In genomic region chr9:138073808-138074207, GRCh38 we compare ENCODE assay signal across 15 cellular contexts.
"Had no signal": no experiment of that assay in that cellular context is flagged by ENCODE, and none has a peak within 500 bp of the region (broad histone marks: within the 10 kb centered on the region; RNA-seq: fewer than 3 reads in every experiment).

No MANE protein-coding gene starts in this region.

- H3K4me3 Mint-ChIP-seq: activated T-cell treated with anti-CD3 and anti-CD28 coated beads, Interleukin-2, amount 50 U/mL, for 24 hours; central memory CD8-positive, alpha-beta T cell; effector memory CD8-positive, alpha-beta T cell had no signal

- H3K79me2 ChIP-seq: parathyroid adenoma had no signal

- H3K4me3 ChIP-seq: lower lobe of right lung had no signal

- H3K27ac Mint-ChIP-seq: activated naive CD4-positive, alpha-beta T cell treated with anti-CD3 and anti-CD28 coated beads, Interleukin-2, amount 50 U/mL, for 72 hours; activated T-cell treated with anti-CD3 and anti-CD28 coated beads, Interleukin-2, amount 50 U/mL, for 24 hours; effector memory CD8-positive, alpha-beta T cell had no signal

- H3K9ac ChIP-seq: parathyroid adenoma had no signal

- H3K36me3 ChIP-seq: lower lobe of right lung had no signal

- DNase-seq: activated CD4-positive, CD25-positive, alpha-beta regulatory T cell; activated gamma-delta T cell; activated T-cell treated with anti-CD3 and anti-CD28 coated beads, Interleukin-2, amount 50 U/mL, for 24 hours; effector memory CD8-positive, alpha-beta T cell; foreskin melanocyte; lower lobe of right lung; stimulated activated CD4-positive, alpha-beta T cell treated with anti-CD3 and anti-CD28 coated beads, Interleukin-15, amount 100 ng/mL, for 24 hours; stimulated activated CD4-positive, alpha-beta T cell treated with anti-CD3 and anti-CD28 coated beads, Interleukin-4, amount 100 ng/mL, for 24 hours; stimulated activated naive CD4-positive, alpha-beta T cell treated with Interleukin-2 at 50 U/mL for 16 hours; SW 1271; trophoblast cell had no signal

- H3K9me3 Mint-ChIP-seq: activated naive CD4-positive, alpha-beta T cell treated with anti-CD3 and anti-CD28 coated beads, Interleukin-2, amount 50 U/mL, for 72 hours; activated T-cell treated with anti-CD3 and anti-CD28 coated beads, Interleukin-2, amount 50 U/mL, for 24 hours; central memory CD8-positive, alpha-beta T cell; effector memory CD8-positive, alpha-beta T cell had no signal

- H2AFZ ChIP-seq: parathyroid adenoma had no signal

- ATAC-seq: activated naive CD4-positive, alpha-beta T cell treated with anti-CD3 and anti-CD28 coated beads, Interleukin-2, amount 50 U/mL, for 72 hours; effector memory CD8-positive, alpha-beta T cell; lower lobe of right lung had no signal

- H3K4me1 ChIP-seq: lower lobe of right lung, parathyroid adenoma had no signal

- H3K36me3 Mint-ChIP-seq: activated naive CD4-positive, alpha-beta T cell treated with anti-CD3 and anti-CD28 coated beads, Interleukin-2, amount 50 U/mL, for 72 hours had no signal

- H3K27ac ChIP-seq: epithelial cell of prostate, lower lobe of right lung, parathyroid adenoma had no signal

- H3K4me1 Mint-ChIP-seq: central memory CD8-positive, alpha-beta T cell had no signal

- H3K9me3 ChIP-seq: lower lobe of right lung had no signal
